In genomic region chr20:32828029-32828666, GRCh38 we compare ENCODE assay signal across 14 cellular contexts. TPM values are rescaled to one million over a fixed set of nuclear protein-coding genes. Genes with fewer than 3 reads are reported as not detected.
DNase-seq lines count a peak whose midpoint lies in the region; ATAC-seq and TF ChIP-seq lines count a peak whose summit lies in the region.
"Had no signal": no experiment of that assay in that cellular context is flagged by ENCODE, and none has a peak within 500 bp of the region (broad histone marks: within the 10 kb centered on the region; RNA-seq: fewer than 3 reads in every experiment).

No MANE protein-coding gene starts in this region.

- H4K91ac ChIP-seq in mesenchymal stem cell (ENCODE audit: low read length), result no peak overlapping the region

- POLR2A ChIA-PET in CD4-positive, alpha-beta T cell (lab: Charles Lee), result interaction anchor here (1.7 kb wide), 1 partner anchor 9 kb away, joined by 5 read pairs; no protein-coding TSS in a partner anchor

- H2BK5ac ChIP-seq in mesenchymal stem cell (ENCODE audit: low read depth, low read length, poor library complexity, severe bottlenecking), result no peak overlapping the region

- CTCF ChIA-PET in CD4-positive, alpha-beta T cell (lab: Charles Lee), result interaction anchor here (0.9 kb wide), 1 partner anchor 38 kb away, joined by 3 read pairs; no protein-coding TSS in a partner anchor

- WGBS in body of pancreas, 2 donors, result 89% methylated on average over 4 of the region's 4 CpGs
- WGBS in mesenchymal stem cell, result 94% methylated on average over 2 of the region's 4 CpGs

- H2BK120ac ChIP-seq in mesenchymal stem cell (ENCODE audit: low read depth, low read length), result no peak overlapping the region

- H3K18ac ChIP-seq in mesenchymal stem cell (ENCODE audit: low read depth in 1 of 2, low read length in 2 of 2), result no peak overlapping the region

- H4K8ac ChIP-seq in mesenchymal stem cell (ENCODE audit: low read length), result no peak overlapping the region

- H3K4me1 ChIP-seq in body of pancreas (peaks cover 36% of the 10 kb centered on the region), mesenchymal stem cell (ENCODE audit: control insufficient read depth, insufficient read depth, low read depth, low read length) (peaks cover 19% of the 10 kb centered on the region), left lung (peaks cover 4 to 74% of the 10 kb centered on the region in 2 donors), ascending aorta (no peaks in the 10 kb centered on the region)

- H3K4me3 Mint-ChIP-seq in CD4-positive, alpha-beta T cell, result no peak overlapping the region

- intact Hi-C loops in CD4-positive, alpha-beta T cell (cut with DNase I, micrococcal nuclease), result loop anchor here in 1 of 2 experiments (10.0 kb wide), 1 partner anchor 623 kb away; the partner anchor contains the start of genes PLAGL2 and POFUT1
- intact Hi-C loops in body of pancreas (cut with DNase I) (no loop called here), left lung (cut with DNase I) (no loop called here), ascending aorta (cut with DNase I) (no loop called here)

- no peaks in the 10 kb centered on the region for H3K27me3 ChIP-seq in CD4-positive, alpha-beta T cell (ENCODE audit: control insufficient read depth, insufficient read depth, low read length)
- H3K27me3 ChIP-seq in HL-60 (ENCODE audit: insufficient read depth, poor library complexity, severe bottlenecking), result no peaks in the 10 kb centered on the region
- H3K27me3 ChIP-seq in body of pancreas, result no peaks in the 10 kb centered on the region
- H3K27me3 ChIP-seq in mesenchymal stem cell (ENCODE audit: control insufficient read depth in 1 of 2, insufficient read depth in 1 of 2, low read length in 2 of 2), result no peaks in the 10 kb centered on the region
- no peaks in the 10 kb centered on the region for H3K27me3 ChIP-seq in left lung
- H3K27me3 ChIP-seq in ascending aorta, result no peaks in the 10 kb centered on the region

- no peaks in the 10 kb centered on the region for H3K9me3 ChIP-seq in CD4-positive, alpha-beta T cell (ENCODE audit: control insufficient read depth, low read length)
- no peaks in the 10 kb centered on the region for H3K9me3 ChIP-seq in body of pancreas
- no peaks in the 10 kb centered on the region for H3K9me3 ChIP-seq in mesenchymal stem cell (ENCODE audit: control insufficient read depth, low read length)
- H3K9me3 ChIP-seq in left lung, result no peaks in the 10 kb centered on the region
- no peaks in the 10 kb centered on the region for H3K9me3 ChIP-seq in ascending aorta

- H3K4me2 ChIP-seq in mesenchymal stem cell (ENCODE audit: low read length, poor library complexity, severe bottlenecking), result no peak overlapping the region

- no peak overlapping the region for H2BK15ac ChIP-seq in mesenchymal stem cell (ENCODE audit: low read depth, poor library complexity, severe bottlenecking)

- peaks cover 81% of the 10 kb centered on the region for H3K36me3 Mint-ChIP-seq in CD4-positive, alpha-beta T cell (ENCODE audit: low read depth)

- H3K23ac ChIP-seq in mesenchymal stem cell (ENCODE audit: low read length in 2 of 2), result no peak overlapping the region

- no peak overlapping the region for H3K4ac ChIP-seq in mesenchymal stem cell (ENCODE audit: low read depth in 1 of 2, low read length in 2 of 2)

- no peak for DNase-seq in CD4-positive, alpha-beta T cell
- DNase-seq in HL-60 (ENCODE audit: low read depth in 1 of 2, low spot score in 1 of 2), result no peak
- DNase-seq in body of pancreas, result no peak
- DNase-seq in mesenchymal stem cell, result peak; percentile 49
- no peak for DNase-seq in left lung
- DNase-seq in ascending aorta (ENCODE audit: low spot score in 2 of 2), result no peak
- no peak for DNase-seq in NCI-H2081 treated with DMSO at 0.1 percent for 48 hours (lab: John Stamatoyannopoulos, UW)
- no peak for DNase-seq in NCI-H526 (lab: John Stamatoyannopoulos, UW)
- DNase-seq: activated CD8-positive, alpha-beta memory T cell treated with anti-CD3 and anti-CD28 coated beads, Interleukin-2, amount 50 U/mL, for 4 hours; NCI-H510A treated with DMSO at 0.1 percent for 48 hours; stimulated activated CD4-positive, alpha-beta T cell treated with anti-CD3 and anti-CD28 coated beads, Interleukin-2, amount 100 ng/mL, for 24 hours; T-helper 1 cell had no signal

- no peak overlapping the region for H3K14ac ChIP-seq in mesenchymal stem cell (ENCODE audit: low read length in 2 of 2)

- ATAC-seq in CD4-positive, alpha-beta T cell (ENCODE audit: poor library complexity), result no peak
- ATAC-seq in body of pancreas (peak; percentile 57), left lung (no peak)

- H2AK5ac ChIP-seq in mesenchymal stem cell (ENCODE audit: low read length, severe bottlenecking), result no peak overlapping the region

- H3K36me3 ChIP-seq in body of pancreas (replicated peaks in 1 of 2; ENCODE audit: insufficient read depth in 1 of 2, low read depth in 2 of 2), result no peaks in the 10 kb centered on the region
- H3K36me3 ChIP-seq in mesenchymal stem cell (ENCODE audit: control insufficient read depth in 1 of 2, insufficient read depth in 2 of 2, low read depth in 1 of 2, low read length in 2 of 2), result peaks cover 26 to 31% of the 10 kb centered on the region in 2 experiments
- peaks cover 3 to 56% of the 10 kb centered on the region in 2 donors for H3K36me3 ChIP-seq in left lung
- H3K36me3 ChIP-seq in ascending aorta, result peaks cover 18 to 33% of the 10 kb centered on the region in 2 donors

- no peak overlapping the region for H2AFZ ChIP-seq in mesenchymal stem cell (ENCODE audit: low read depth, low read length)

- peak overlapping the region; percentile 55 for H3K9ac ChIP-seq in mesenchymal stem cell (ENCODE audit: low read length)

- H2BK12ac ChIP-seq in mesenchymal stem cell (ENCODE audit: low read length in 2 of 2), result no peak overlapping the region

- peaks cover 71% of the 10 kb centered on the region for H3K4me1 Mint-ChIP-seq in CD4-positive, alpha-beta T cell (ENCODE audit: low read depth)

- peak overlapping the region; percentile 45 for H3K27ac Mint-ChIP-seq in CD4-positive, alpha-beta T cell

- TF ChIP-seq CTCF in CD4-positive, alpha-beta T cell (IDR thresholded peaks at IDR 0.05), result no peak
- TF ChIP-seq CTCF in HL-60 (IDR thresholded peaks at IDR 0.05; ENCODE audit: insufficient read depth, low read length) (no peak), body of pancreas (IDR thresholded peaks at IDR 0.05) (no peak), left lung (IDR thresholded peaks at IDR 0.05) (no peak), ascending aorta (IDR thresholded peaks at IDR 0.05) (no peak)

- H3K4me3 ChIP-seq in HL-60 (replicated peaks; ENCODE audit: insufficient read depth, low read length) (no peak overlapping the region), body of pancreas (no peak overlapping the region), mesenchymal stem cell (ENCODE audit: insufficient read depth in 1 of 2, low read depth in 1 of 2, low read length in 2 of 2) (no peak overlapping the region), left lung (no peak overlapping the region), ascending aorta (no peak overlapping the region)

- H3K27me3 Mint-ChIP-seq in CD4-positive, alpha-beta T cell, result no peaks in the 10 kb centered on the region

- TF ChIP-seq POLR2A in body of pancreas (IDR thresholded peaks at IDR 0.05), result no peak

- no peaks in the 10 kb centered on the region for H3K9me3 Mint-ChIP-seq in CD4-positive, alpha-beta T cell

- no peak overlapping the region for H3K27ac ChIP-seq in CD4-positive, alpha-beta T cell (ENCODE audit: low read depth, low read length)
- H3K27ac ChIP-seq in HL-60 (replicated peaks) (peak overlapping the region; percentile 21; the same call in 1 of the 2 replicates), body of pancreas (peak overlapping the region in 2 of 4 donors; percentile 48 to 57), mesenchymal stem cell (ENCODE audit: low read length, poor library complexity, severe bottlenecking) (peak overlapping the region; percentile 51), left lung (no peak overlapping the region), ascending aorta (peak overlapping the region in 1 of 2 donors; percentile 5)

- peaks cover 4% of the 10 kb centered on the region for H3K79me1 ChIP-seq in mesenchymal stem cell (replicated peaks; ENCODE audit: low read length, poor library complexity, severe bottlenecking)

RNA-seq across cellular contexts. Expression of gene MAPRE1, which starts 8.4 kb away (rescaled TPM):
- total RNA-seq in CD4-positive, alpha-beta T cell, result 100 to 1,000 TPM; 130 TPM
- 10 to 100 TPM; 32.4 to 37.6 TPM for total RNA-seq in body of pancreas
- polyA plus RNA-seq in mesenchymal stem cell (2013, experiment 1 of 2), result 75.9 TPM
- 76.3 TPM for polyA plus RNA-seq in mesenchymal stem cell (2013, experiment 2 of 2)
- total RNA-seq in left lung, result 100 to 1,000 TPM in 1 of 2 donors, 10 to 100 TPM in 1; 87.4 to 107 TPM
- 49.0 TPM for total RNA-seq in ascending aorta

RNA-seq across cellular contexts. Expression of gene EFCAB8, which starts 30.6 kb away (rescaled TPM):
- total RNA-seq in CD4-positive, alpha-beta T cell, result 1 to 10 TPM in 1 of 2 experiments, under 1 TPM in 1; 0.81 to 2.5 TPM
- total RNA-seq in body of pancreas, result under 1 TPM in 1 of 2 donors, not detected in 1; 0.26 TPM
- not detected for polyA plus RNA-seq in mesenchymal stem cell (2013, experiment 1 of 2)
- polyA plus RNA-seq in mesenchymal stem cell (2013, experiment 2 of 2), result 0.04 TPM
- total RNA-seq in left lung, result 1 to 10 TPM in 1 of 2 donors, under 1 TPM in 1; 0.35 to 1.0 TPM
- total RNA-seq in ascending aorta, result not detected
- total RNA-seq: cerebellum, temporal lobe had no signal

Comparison
In these comparisons a context has a peak if more than half of its experiments do, and no peak if none do; other contexts are left out.
1. H3K27ac ChIP-seq: peak in HL-60 (single experiment) and mesenchymal stem cell (single experiment); none in CD4-positive, alpha-beta T cell (single experiment) and left lung (0 of 2).